30 cellular contexts compared by ENCODE assay signal in the genomic region with DNA sequence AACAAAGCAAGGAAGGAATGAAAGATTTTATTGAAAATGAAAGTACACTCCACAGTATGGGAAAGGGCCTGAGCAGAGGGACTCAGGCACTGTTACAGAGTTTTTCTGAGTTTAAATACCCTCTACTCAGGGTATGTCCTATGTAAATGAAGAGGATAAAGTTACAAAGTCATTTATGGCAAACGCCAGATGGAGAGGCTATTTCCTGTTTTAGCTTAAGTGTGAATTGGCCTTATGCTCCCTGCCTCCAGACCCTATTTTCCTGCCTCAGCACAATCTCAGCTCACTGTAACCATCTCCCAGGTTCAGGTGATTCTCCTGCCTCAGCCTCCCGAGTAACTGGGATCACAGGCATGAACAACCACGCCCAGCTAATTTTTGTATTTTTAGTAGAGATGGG. TPM values are rescaled to one million over a fixed set of nuclear protein-coding genes. Genes with fewer than 3 reads are reported as not detected.
DNase-seq lines count a peak whose midpoint lies in the region; ATAC-seq and TF ChIP-seq lines count a peak whose summit lies in the region.
"Had no signal": no experiment of that assay in that cellular context is flagged by ENCODE, and none has a peak within 500 bp of the region (broad histone marks: within the 10 kb centered on the region; RNA-seq: fewer than 3 reads in every experiment).

No MANE protein-coding gene starts in this region.

- H3K4me2 ChIP-seq in GM23338 = peak overlapping the region; percentile 10; the same call in 1 of the 2 replicates

- intact Hi-C loops in A673 (cut with micrococcal nuclease; ENCODE audit: unreplicated experiment) = no loop called here

- H3K9me3 Mint-ChIP-seq in GM23338 = peaks cover 6% of the 10 kb centered on the region
- H3K9me3 Mint-ChIP-seq: activated CD4-positive, alpha-beta T cell treated with anti-CD3 and anti-CD28 coated beads, Interleukin-2, amount 10 ng/mL, durations not matched to agents 24 days and 14 days; activated naive CD4-positive, alpha-beta T cell treated with anti-CD3 and anti-CD28 coated beads, Interleukin-2, amount 50 U/mL, for 72 hours; stimulated activated naive CD8-positive, alpha-beta T cell treated with anti-CD3 and anti-CD28 coated beads, Interleukin-15, amount 100 ng/mL, for 72 hours; T-cell had no signal

- H3K4me1 ChIP-seq in A673 (ENCODE audit: insufficient read depth, low read length, poor library complexity, severe bottlenecking) (no peaks in the 10 kb centered on the region), GM23338 (ENCODE audit: insufficient read depth) (peaks cover 41% of the 10 kb centered on the region), iPS-20b (ENCODE audit: insufficient read depth, low read length) (peaks cover 37% of the 10 kb centered on the region)
- H3K4me1 ChIP-seq: prostate gland, uterus had no signal

- DNase-seq in A673 (ENCODE audit: low spot score) = peak; percentile 9
- peak; percentile 27 for DNase-seq in GM23338 (ENCODE audit: low spot score)
- DNase-seq in NCI-H82 treated with DMSO at 0.1 percent for 48 hours (lab: John Stamatoyannopoulos, UW; ENCODE audit: unreplicated experiment) = peak; percentile 53
- DNase-seq in C1 segment of cervical spinal cord (lab: John Stamatoyannopoulos, UW) = no peak
- no peak for DNase-seq in NCI-H2227 treated with DMSO at 0.1 percent for 48 hours (lab: John Stamatoyannopoulos, UW)
- DNase-seq: activated CD4-positive, alpha-beta T cell treated with anti-CD3 and anti-CD28 coated beads, Interleukin-2, amount 10 ng/mL, durations not matched to agents 24 days and 14 days; activated effector memory CD4-positive, alpha-beta T cell treated with Interleukin-2 at 50 U/mL for 16 hours; activated T-cell treated with anti-CD3 and anti-CD28 coated beads, Interleukin-2, amount 50 U/mL, for 1 hour; amygdala; DMS79; dorsolateral prefrontal cortex; GDM1; mesenchymal stem cell; NCI-H1048; NCI-H1694 treated with DMSO at 0.1 percent for 48 hours; NCI-H748 treated with DMSO at 0.1 percent for 48 hours; nucleus accumbens; stimulated activated naive CD8-positive, alpha-beta T cell treated with anti-CD3 and anti-CD28 coated beads, Interleukin-15, amount 100 ng/mL, for 72 hours; T-cell; uterus; WERI-Rb-1 had no signal

- H3K4me3 ChIP-seq in A673 (ENCODE audit: low read depth, low read length, poor library complexity, severe bottlenecking) (no peak overlapping the region), GM23338 (no peak overlapping the region), iPS-20b (ENCODE audit: low read length) (no peak overlapping the region)
- H3K4me3 ChIP-seq: dorsolateral prefrontal cortex, gastroesophageal sphincter, prostate gland, thoracic aorta, uterus had no signal

- peak overlapping the region; percentile 99 for H3K27ac Mint-ChIP-seq in GM23338
- H3K27ac Mint-ChIP-seq: activated CD4-positive, alpha-beta T cell treated with anti-CD3 and anti-CD28 coated beads, Interleukin-2, amount 10 ng/mL, durations not matched to agents 24 days and 14 days; activated naive CD4-positive, alpha-beta T cell treated with anti-CD3 and anti-CD28 coated beads, Interleukin-2, amount 50 U/mL, for 72 hours; stimulated activated naive CD8-positive, alpha-beta T cell treated with anti-CD3 and anti-CD28 coated beads, Interleukin-15, amount 100 ng/mL, for 72 hours; T-cell had no signal

- H3K9me2 ChIP-seq in GM23338 (ENCODE audit: insufficient read depth) = no peaks in the 10 kb centered on the region

- H3K36me3 ChIP-seq in A673 (ENCODE audit: insufficient read depth, low read length, poor library complexity, severe bottlenecking) (no peaks in the 10 kb centered on the region), GM23338 (ENCODE audit: insufficient read depth) (no peaks in the 10 kb centered on the region), iPS-20b (ENCODE audit: insufficient read depth, low read depth, low read length) (no peaks in the 10 kb centered on the region)
- H3K36me3 ChIP-seq: gastroesophageal sphincter, prostate gland, thoracic aorta, uterus, WERI-Rb-1 had no signal

- no peak overlapping the region for H2AFZ ChIP-seq in GM23338

- peaks cover 5% of the 10 kb centered on the region for H3K27me3 Mint-ChIP-seq in GM23338 (ENCODE audit: insufficient read depth, low read depth, poor library complexity)
- H3K27me3 Mint-ChIP-seq: IgD-negative memory B cell had no signal

- no TSS peak for BruUV-seq in A673 (replicated peaks; lab: Mats Ljungman, UMichigan)

- CTCF ChIA-PET in A673 (lab: Charles Lee) = no interaction called here

- TF ChIP-seq CTCF in A673 (conservative IDR thresholded peaks at IDR 0.05; ENCODE audit: low read depth, low read length) = no peak
- TF ChIP-seq CTCF in GM23338 (conservative IDR thresholded peaks at IDR 0.05; ENCODE audit: low read depth in 2 of 2) = no peak

- no peaks in the 10 kb centered on the region for H3K79me2 ChIP-seq in GM23338 (replicated peaks; ENCODE audit: insufficient read depth)

- no peak overlapping the region for H3K27ac ChIP-seq in A673 (ENCODE audit: low read depth, low read length, poor library complexity, severe bottlenecking)
- H3K27ac ChIP-seq in GM23338 (ENCODE audit: low read depth) = peak overlapping the region; percentile 95
- H3K27ac ChIP-seq in iPS-20b (ENCODE audit: low read length) = peak overlapping the region; percentile 50
- H3K27ac ChIP-seq: dorsolateral prefrontal cortex, prostate gland, thoracic aorta, uterus, WERI-Rb-1 had no signal

- POLR2A ChIA-PET in A673 (lab: Charles Lee; ENCODE audit: low non-redundant PET) = no interaction called here

- H3K36me3 Mint-ChIP-seq in GM23338 (ENCODE audit: low read depth) = peaks cover 16% of the 10 kb centered on the region
- H3K36me3 Mint-ChIP-seq: activated naive CD4-positive, alpha-beta T cell treated with anti-CD3 and anti-CD28 coated beads, Interleukin-2, amount 50 U/mL, for 72 hours; T-cell had no signal

- peak overlapping the region; percentile 33; the same call in 1 of the 3 replicates for H3K4me3 Mint-ChIP-seq in GM23338
- H3K4me3 Mint-ChIP-seq: activated CD4-positive, alpha-beta T cell treated with anti-CD3 and anti-CD28 coated beads, Interleukin-2, amount 10 ng/mL, durations not matched to agents 24 days and 14 days; stimulated activated naive CD8-positive, alpha-beta T cell treated with anti-CD3 and anti-CD28 coated beads, Interleukin-15, amount 100 ng/mL, for 72 hours; T-cell had no signal

- ATAC-seq in GM23338 (no peak), GM18517 (IDR thresholded peaks at IDR 0.05; ENCODE audit: unreplicated experiment) (no peak)
- ATAC-seq: activated naive CD4-positive, alpha-beta T cell treated with anti-CD3 and anti-CD28 coated beads, Interleukin-2, amount 50 U/mL, for 72 hours; gastroesophageal sphincter; left lobe of liver; sciatic nerve; stimulated activated naive CD8-positive, alpha-beta T cell treated with anti-CD3 and anti-CD28 coated beads, Interleukin-15, amount 100 ng/mL, for 72 hours; T-cell had no signal

- H3K4me1 Mint-ChIP-seq in GM23338 = peaks cover 61% of the 10 kb centered on the region
- H3K4me1 Mint-ChIP-seq: stimulated activated naive CD8-positive, alpha-beta T cell treated with anti-CD3 and anti-CD28 coated beads, Interleukin-15, amount 100 ng/mL, for 72 hours had no signal

- H3K9ac ChIP-seq in iPS-20b (ENCODE audit: low read depth, low read length) = peak overlapping the region; percentile 52; the same call in 1 of the 2 replicates

- H3F3A ChIP-seq in GM23338 (replicated peaks; ENCODE audit: low read depth) = peaks cover 6% of the 10 kb centered on the region; the same call in 1 of the 2 replicates

- H3K9me3 ChIP-seq in A673 (ENCODE audit: low read depth, low read length, poor library complexity, severe bottlenecking) (no peaks in the 10 kb centered on the region), iPS-20b (ENCODE audit: insufficient read depth, low read depth, low read length) (no peaks in the 10 kb centered on the region)
- H3K9me3 ChIP-seq: gastroesophageal sphincter, prostate gland, thoracic aorta, uterus had no signal

- H3K27me3 ChIP-seq in A673 (replicated peaks; ENCODE audit: insufficient read depth, low read depth, low read length, poor library complexity) (no peaks in the 10 kb centered on the region), GM23338 (ENCODE audit: insufficient read depth) (no peaks in the 10 kb centered on the region), iPS-20b (ENCODE audit: insufficient read depth, low read length) (no peaks in the 10 kb centered on the region)
- H3K27me3 ChIP-seq: dorsolateral prefrontal cortex, gastroesophageal sphincter, uterus had no signal

- H4K20me1 ChIP-seq in GM23338 (replicated peaks; ENCODE audit: insufficient read depth) = no peaks in the 10 kb centered on the region

TF ChIP-seq in GM23338, 12 proteins besides CTCF, POLR2A, EP300 and RAD21 (continues in another document):
- TF ChIP-seq POLR2AphosphoS5 (IDR thresholded peaks at IDR 0.05; ENCODE audit: low read depth) (peak; percentile 77), NANOG (IDR thresholded peaks at IDR 0.05; ENCODE audit: borderline replicate concordance) (peak; percentile 52; the same call in 1 of the 2 replicates)

RNA-seq across cellular contexts. Expression of gene PHC1, which starts 6.8 kb away (rescaled TPM):
- 40.3 and 51.2 TPM in 2 replicates for total RNA-seq in A673 (2021)
- 1,003 and 1,069 TPM in 2 replicates for total RNA-seq in GM23338 (2014; rRNA removed; shearing (Covaris generic))
- 252 and 303 TPM in 2 replicates for polyA plus RNA-seq in GM23338 (2016; fragmentation: Nextera tagmentation; extraction: Ambion mirVana)

RNA-seq across cellular contexts. Expression of gene M6PR, which starts 41.9 kb away (rescaled TPM):
- total RNA-seq in A673 (2021) = 138 and 160 TPM in 2 replicates
- 66.8 and 103 TPM in 2 replicates for total RNA-seq in GM23338 (2014; rRNA removed; shearing (Covaris generic))
- 147 and 159 TPM in 2 replicates for polyA plus RNA-seq in GM23338 (2016; fragmentation: Nextera tagmentation; extraction: Ambion mirVana)

Comparison
In these comparisons a context has a peak if more than half of its experiments do, and no peak if none do; other contexts are left out.
1. DNase-seq: peak in A673 (single experiment), GM23338 (single experiment) and NCI-H82 treated with DMSO at 0.1 percent for 48 hours (single experiment); none in C1 segment of cervical spinal cord (0 of 14) and NCI-H2227 treated with DMSO at 0.1 percent for 48 hours (single experiment).
2. RNA of gene PHC1, which starts 6.8 kb away (total RNA-seq): 1,003 to 1,069 TPM in GM23338; 40.3 to 51.2 TPM in A673; every median in the first group is over 10 times any median in the second.